ENCODE assay signal across 16 cellular contexts in the genomic region with DNA sequence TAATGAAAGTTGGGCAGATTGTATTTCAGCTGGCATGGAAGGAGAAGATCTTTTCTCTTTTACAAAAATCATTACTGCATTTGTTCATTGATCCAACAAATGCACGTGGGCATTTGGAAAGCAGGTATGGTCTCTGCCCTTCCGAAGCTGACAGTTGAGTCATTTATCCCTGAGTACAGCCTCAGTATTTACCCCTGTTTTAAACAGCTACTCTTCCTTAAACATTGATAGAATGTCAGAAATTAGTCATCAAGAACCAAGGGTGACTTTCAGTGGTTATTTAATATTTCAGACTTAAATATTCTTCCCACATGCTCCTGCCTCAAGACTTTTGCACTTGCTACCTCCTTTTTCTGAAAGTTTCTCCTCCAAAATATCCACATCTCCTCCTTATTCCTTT.
DNase-seq lines count a peak whose midpoint lies in the region; ATAC-seq and TF ChIP-seq lines count a peak whose summit lies in the region.
"Had no signal": no experiment of that assay in that cellular context is flagged by ENCODE, and none has a peak within 500 bp of the region (broad histone marks: within the 10 kb centered on the region; RNA-seq: fewer than 3 reads in every experiment).

No MANE protein-coding gene starts in this region.

- no peaks in the 10 kb centered on the region for H3K36me3 Mint-ChIP-seq in activated CD4-positive, alpha-beta memory T cell treated with anti-CD3 and anti-CD28 coated beads, Interleukin-2, amount 10 ng/mL, durations not matched to agents 7 days and 5 days (ENCODE audit: low read depth)
- H3K36me3 Mint-ChIP-seq: immature natural killer cell, mesothelial cell of epicardium had no signal

- H3K4me3 ChIP-seq in sigmoid colon, result no peak overlapping the region

- TF ChIP-seq CTCF in sigmoid colon (IDR thresholded peaks at IDR 0.05), result no peak

- no peaks in the 10 kb centered on the region for H3K27me3 Mint-ChIP-seq in activated CD4-positive, alpha-beta memory T cell treated with anti-CD3 and anti-CD28 coated beads, Interleukin-2, amount 10 ng/mL, durations not matched to agents 7 days and 5 days
- H3K27me3 Mint-ChIP-seq: activated CD4-positive, alpha-beta T cell treated with anti-CD3 and anti-CD28 coated beads, Interleukin-2, amount 10 ng/mL, durations not matched to agents 24 days and 14 days had no signal

- no peaks in the 10 kb centered on the region for H3K4me1 Mint-ChIP-seq in activated CD4-positive, alpha-beta memory T cell treated with anti-CD3 and anti-CD28 coated beads, Interleukin-2, amount 10 ng/mL, durations not matched to agents 7 days and 5 days
- H3K4me1 Mint-ChIP-seq: activated CD4-positive, alpha-beta T cell treated with anti-CD3 and anti-CD28 coated beads, Interleukin-2, amount 10 ng/mL, durations not matched to agents 24 days and 14 days; activated T-helper 17 cell treated with anti-CD3 and anti-CD28 coated beads, Interleukin-2, amount 50 U/mL, for 72 hours; immature natural killer cell; mesothelial cell of epicardium had no signal

- DNase-seq in COLO829 (ENCODE audit: low spot score) (peak; percentile 6), sigmoid colon (no peak), hepatic stellate cell (ENCODE audit: low spot score) (no peak)
- no peak for DNase-seq in activated CD4-positive, alpha-beta memory T cell treated with anti-CD3 and anti-CD28 coated beads, Interleukin-2, amount 10 ng/mL, durations not matched to agents 7 days and 5 days
- no peak for DNase-seq in activated CD4-positive, alpha-beta T cell treated with anti-CD3 and anti-CD28 coated beads, Interleukin-2, amount 50 U/mL, for 48 hours
- DNase-seq: activated CD4-positive, alpha-beta T cell treated with anti-CD3 and anti-CD28 coated beads, Interleukin-2, amount 10 ng/mL, durations not matched to agents 24 days and 14 days; anterior cingulate cortex; H9; immature natural killer cell; NCI-H2227 treated with DMSO at 0.1 percent for 48 hours; trophoblast cell had no signal

- CTCF ChIA-PET in activated CD4-positive, alpha-beta memory T cell treated with anti-CD3 and anti-CD28 coated beads, Interleukin-2, amount 10 ng/mL, durations not matched to agents 7 days and 5 days (lab: Charles Lee), result no interaction called here

- H3K36me3 ChIP-seq in sigmoid colon, result no peaks in the 10 kb centered on the region

- peaks cover under 1% of the 10 kb centered on the region for H3K9me3 Mint-ChIP-seq in activated CD4-positive, alpha-beta memory T cell treated with anti-CD3 and anti-CD28 coated beads, Interleukin-2, amount 10 ng/mL, durations not matched to agents 7 days and 5 days
- H3K9me3 Mint-ChIP-seq: activated CD4-positive, alpha-beta T cell treated with anti-CD3 and anti-CD28 coated beads, Interleukin-2, amount 10 ng/mL, durations not matched to agents 24 days and 14 days; H9; immature natural killer cell had no signal

- no peak overlapping the region for H3K27ac ChIP-seq in sigmoid colon

- intact Hi-C loops in sigmoid colon (cut with DNase I), result no loop called here

- H3K9me3 ChIP-seq in sigmoid colon, result peaks cover 0 to 6% (median 0%) of the 10 kb centered on the region in 4 donors

- no peak for TF ChIP-seq EP300 in sigmoid colon (IDR thresholded peaks at IDR 0.05)

- no peaks in the 10 kb centered on the region for H3K4me1 ChIP-seq in sigmoid colon

- 67 to 73% methylated on average over 2 of the region's 2 CpGs for WGBS in sigmoid colon, 2 donors

- POLR2A ChIA-PET in activated CD4-positive, alpha-beta memory T cell treated with anti-CD3 and anti-CD28 coated beads, Interleukin-2, amount 10 ng/mL, durations not matched to agents 7 days and 5 days (lab: Charles Lee), result no interaction called here

- H3K27ac Mint-ChIP-seq in activated CD4-positive, alpha-beta memory T cell treated with anti-CD3 and anti-CD28 coated beads, Interleukin-2, amount 10 ng/mL, durations not matched to agents 7 days and 5 days, result no peak overlapping the region
- H3K27ac Mint-ChIP-seq: activated CD4-positive, alpha-beta T cell treated with anti-CD3 and anti-CD28 coated beads, Interleukin-2, amount 10 ng/mL, durations not matched to agents 24 days and 14 days; activated T-helper 17 cell treated with anti-CD3 and anti-CD28 coated beads, Interleukin-2, amount 50 U/mL, for 72 hours; H9; immature natural killer cell; mesothelial cell of epicardium had no signal

- H3K4me3 Mint-ChIP-seq in activated CD4-positive, alpha-beta memory T cell treated with anti-CD3 and anti-CD28 coated beads, Interleukin-2, amount 10 ng/mL, durations not matched to agents 7 days and 5 days, result no peak overlapping the region
- H3K4me3 Mint-ChIP-seq: activated CD4-positive, alpha-beta T cell treated with anti-CD3 and anti-CD28 coated beads, Interleukin-2, amount 10 ng/mL, durations not matched to agents 24 days and 14 days; activated T-helper 17 cell treated with anti-CD3 and anti-CD28 coated beads, Interleukin-2, amount 50 U/mL, for 72 hours; H9; immature natural killer cell; mesothelial cell of epicardium had no signal

- peak; percentile 71 for ATAC-seq in GM19438 (IDR thresholded peaks at IDR 0.05; ENCODE audit: low read depth, unreplicated experiment)
- ATAC-seq in HG02885 (IDR thresholded peaks at IDR 0.05; ENCODE audit: poor library complexity, unreplicated experiment), result peak; percentile 63
- peak; percentile 53 for ATAC-seq in HG03571 (IDR thresholded peaks at IDR 0.05; ENCODE audit: unreplicated experiment)
- ATAC-seq: activated T-helper 17 cell treated with anti-CD3 and anti-CD28 coated beads, Interleukin-2, amount 50 U/mL, for 72 hours had no signal

- no peak for TF ChIP-seq POLR2A in sigmoid colon (IDR thresholded peaks at IDR 0.05)

- H3K27me3 ChIP-seq in sigmoid colon, result no peaks in the 10 kb centered on the region
